12 cellular contexts compared by ENCODE assay signal in genomic region chr3:64216706-64217105, GRCh38. TPM values are rescaled to one million over a fixed set of nuclear protein-coding genes. Genes with fewer than 3 reads are reported as not detected.
DNase-seq lines count a peak whose midpoint lies in the region; ATAC-seq, FAIRE-seq and TF ChIP-seq lines count a peak whose summit lies in the region.
"Had no signal": no experiment of that assay in that cellular context is flagged by ENCODE, and none has a peak within 500 bp of the region (broad histone marks: within the 10 kb centered on the region; RNA-seq: fewer than 3 reads in every experiment).

No MANE protein-coding gene starts in this region.

- H3K4me1 Mint-ChIP-seq in endodermal cell = peaks cover 53% of the 10 kb centered on the region

- H3K27ac Mint-ChIP-seq in endodermal cell = no peak overlapping the region
- H3K27ac Mint-ChIP-seq: activated T-cell treated with anti-CD3 and anti-CD28 coated beads, Interleukin-2, amount 50 U/mL, for 72 hours had no signal

- H2AFZ ChIP-seq in mesenchymal stem cell (ENCODE audit: low read depth, low read length) = no peak overlapping the region

- DNase-seq in heart right ventricle = no peak
- no peak for DNase-seq in Right ventricle myocardium inferior (ENCODE audit: missing footprints)
- DNase-seq in endodermal cell = no peak
- DNase-seq in mesenchymal stem cell = peak; percentile 45
- peak; percentile 20 for DNase-seq in urothelium cell line (ENCODE audit: low spot score)
- DNase-seq in RCC 7860 (ENCODE audit: low spot score) = no peak
- DNase-seq: activated T-cell treated with anti-CD3 and anti-CD28 coated beads, Interleukin-2, amount 50 U/mL, for 72 hours; NCI-H526 had no signal

- H3K36me3 Mint-ChIP-seq in endodermal cell (ENCODE audit: low read depth) = no peaks in the 10 kb centered on the region

- H3K4me1 ChIP-seq in heart right ventricle = peaks cover 10 to 90% (median 65%) of the 10 kb centered on the region in 9 donors
- peaks cover 14% of the 10 kb centered on the region for H3K4me1 ChIP-seq in endodermal cell (ENCODE audit: control insufficient read depth, insufficient read depth, low read length)
- H3K4me1 ChIP-seq in mesenchymal stem cell (ENCODE audit: control insufficient read depth, insufficient read depth, low read depth, low read length) = peaks cover 23% of the 10 kb centered on the region

- H3K4me2 ChIP-seq in mesenchymal stem cell (ENCODE audit: low read length, poor library complexity, severe bottlenecking) = no peak overlapping the region
- H3K4me2 ChIP-seq: KMS-11 had no signal

- peaks cover 20% of the 10 kb centered on the region for H3K27me3 Mint-ChIP-seq in endodermal cell (ENCODE audit: insufficient read depth)

- H3K9me3 Mint-ChIP-seq in endodermal cell = no peaks in the 10 kb centered on the region
- H3K9me3 Mint-ChIP-seq: activated T-cell treated with anti-CD3 and anti-CD28 coated beads, Interleukin-2, amount 50 U/mL, for 72 hours had no signal

- H3K27me3 ChIP-seq in heart right ventricle (no peaks in the 10 kb centered on the region), endodermal cell (ENCODE audit: control insufficient read depth, insufficient read depth, low read length, poor library complexity, severe bottlenecking) (no peaks in the 10 kb centered on the region), mesenchymal stem cell (ENCODE audit: control insufficient read depth in 1 of 2, insufficient read depth in 1 of 2, low read length in 2 of 2) (no peaks in the 10 kb centered on the region)

- peak overlapping the region in 1 of 2 experiments; percentile 94 for H3K14ac ChIP-seq in mesenchymal stem cell (ENCODE audit: low read length in 2 of 2)

- H3K4me3 Mint-ChIP-seq in endodermal cell = no peak overlapping the region
- H3K4me3 Mint-ChIP-seq: activated T-cell treated with anti-CD3 and anti-CD28 coated beads, Interleukin-2, amount 50 U/mL, for 72 hours had no signal

- 39 to 47% methylated on average over 6 of the region's 6 CpGs for WGBS in heart right ventricle, 2 donors
- 30 to 45% methylated on average over 3 to 6 of the region's 6 CpGs for WGBS in endodermal cell (ENCODE audit: insufficient coverage in 1 of 2, insufficient read length in 1 of 2), 2 experiments
- WGBS in mesenchymal stem cell = 18% methylated on average over 5 of the region's 6 CpGs

- H4K8ac ChIP-seq in mesenchymal stem cell (ENCODE audit: low read length) = peak overlapping the region; percentile 8

- TF ChIP-seq CTCF in heart right ventricle (IDR thresholded peaks at IDR 0.05) (no peak), endodermal cell (conservative IDR thresholded peaks at IDR 0.05) (no peak)

- no peak overlapping the region for H4K91ac ChIP-seq in mesenchymal stem cell (ENCODE audit: low read length)

- intact Hi-C loops in heart right ventricle (cut with DNase I) = loop anchor here in 1 of 10 donors (5.0 kb wide), 1 partner anchor 44 kb away; no protein-coding TSS in a partner anchor
- intact Hi-C loops in Right ventricle myocardium inferior (cut with DNase I) = no loop called here

- H2AK5ac ChIP-seq in mesenchymal stem cell (ENCODE audit: low read length, severe bottlenecking) = peak overlapping the region; percentile 62

- no peak overlapping the region for H3K23ac ChIP-seq in mesenchymal stem cell (ENCODE audit: low read length in 2 of 2)

- peak overlapping the region in 6 of 10 donors; percentile 3 to 77 (median 36) for H3K27ac ChIP-seq in heart right ventricle
- peak overlapping the region; percentile 12 for H3K27ac ChIP-seq in endodermal cell (ENCODE audit: low read depth, low read length)
- peak overlapping the region; percentile 20 for H3K27ac ChIP-seq in mesenchymal stem cell (ENCODE audit: low read length, poor library complexity, severe bottlenecking)
- H3K27ac ChIP-seq: KMS-11 had no signal

- H3K36me3 ChIP-seq in heart right ventricle (no peaks in the 10 kb centered on the region), endodermal cell (ENCODE audit: control insufficient read depth, insufficient read depth, low read length) (no peaks in the 10 kb centered on the region), mesenchymal stem cell (ENCODE audit: control insufficient read depth in 1 of 2, insufficient read depth in 2 of 2, low read depth in 1 of 2, low read length in 2 of 2) (peaks cover 0 to 9% of the 10 kb centered on the region in 2 experiments)

- no peak overlapping the region for H3K9ac ChIP-seq in endodermal cell (ENCODE audit: extremely low read depth, low read length, poor library complexity, severe bottlenecking)
- peak overlapping the region; percentile 70 for H3K9ac ChIP-seq in mesenchymal stem cell (ENCODE audit: low read length)
- H3K9ac ChIP-seq: KMS-11 had no signal

- FAIRE-seq in urothelium cell line (lab: Jason Lieb, UNC) = no peak
- no peak for FAIRE-seq in RCC 7860 (lab: Jason Lieb, UNC)

- peak overlapping the region in 1 of 2 experiments; percentile 83 for H2BK12ac ChIP-seq in mesenchymal stem cell (ENCODE audit: low read length in 2 of 2)

- H2BK5ac ChIP-seq in mesenchymal stem cell (ENCODE audit: low read depth, low read length, poor library complexity, severe bottlenecking) = no peak overlapping the region

- H3K18ac ChIP-seq in mesenchymal stem cell (ENCODE audit: low read depth in 1 of 2, low read length in 2 of 2) = peak overlapping the region; percentile 3 to 77

- H3K9me3 ChIP-seq in heart right ventricle = no peaks in the 10 kb centered on the region
- H3K9me3 ChIP-seq in endodermal cell (ENCODE audit: control insufficient read depth, low read length) = no peaks in the 10 kb centered on the region
- no peaks in the 10 kb centered on the region for H3K9me3 ChIP-seq in mesenchymal stem cell (ENCODE audit: control insufficient read depth, low read length)

- H2BK15ac ChIP-seq in mesenchymal stem cell (ENCODE audit: low read depth, poor library complexity, severe bottlenecking) = peak overlapping the region; percentile 44

- peak overlapping the region; percentile 24 to 73 for H3K4ac ChIP-seq in mesenchymal stem cell (ENCODE audit: low read depth in 1 of 2, low read length in 2 of 2)

- H2BK120ac ChIP-seq in mesenchymal stem cell (ENCODE audit: low read depth, low read length) = no peak overlapping the region

- H3K4me3 ChIP-seq in heart right ventricle (no peak overlapping the region), endodermal cell (ENCODE audit: low read length) (no peak overlapping the region), mesenchymal stem cell (ENCODE audit: insufficient read depth in 1 of 2, low read depth in 1 of 2, low read length in 2 of 2) (peak overlapping the region in 1 of 2 experiments; percentile 45)

- no peak for ATAC-seq in heart right ventricle
- no peak for ATAC-seq in Right ventricle myocardium inferior
- ATAC-seq in GM19351 (IDR thresholded peaks at IDR 0.05; ENCODE audit: unreplicated experiment) = no peak
- no peak for ATAC-seq in GM21619 (IDR thresholded peaks at IDR 0.05; ENCODE audit: unreplicated experiment)
- ATAC-seq: activated T-cell treated with anti-CD3 and anti-CD28 coated beads, Interleukin-2, amount 50 U/mL, for 72 hours; left lobe of liver had no signal

- H3K79me1 ChIP-seq in mesenchymal stem cell (replicated peaks; ENCODE audit: low read length, poor library complexity, severe bottlenecking) = no peaks in the 10 kb centered on the region

RNA-seq across cellular contexts. Expression of gene PRICKLE2, which starts 8.6 kb away (rescaled TPM):
- total RNA-seq in heart right ventricle = 10 to 100 TPM in 4 of 10 donors, 1 to 10 TPM in 6; 6.4 to 12.2 (median 8.4) TPM
- 1 to 10 TPM; 1.8 to 1.9 TPM for polyA plus RNA-seq in heart right ventricle
- total RNA-seq in Right ventricle myocardium inferior = 7.7 TPM
- 10 to 100 TPM in 1 of 2 donors, 1 to 10 TPM in 1; 8.5 to 10.4 TPM for total RNA-seq in endodermal cell
- 7.4 TPM for polyA plus RNA-seq in endodermal cell (2013, experiment 1 of 2)
- 7.5 TPM for polyA plus RNA-seq in endodermal cell (2013, experiment 2 of 2)
- 17.0 TPM for polyA plus RNA-seq in mesenchymal stem cell (2013, experiment 1 of 2)
- 16.9 TPM for polyA plus RNA-seq in mesenchymal stem cell (2013, experiment 2 of 2)

Comparison
In these comparisons a context has a peak if more than half of its experiments do, and no peak if none do; other contexts are left out.
1. DNase-seq: peak in mesenchymal stem cell (single experiment) and urothelium cell line (single experiment); none in heart right ventricle (0 of 2), Right ventricle myocardium inferior (single experiment), endodermal cell (single experiment) and RCC 7860 (single experiment).
2. Peak in every context shown above with its lines, with median percentiles within 50 percentile points of each other: H3K27ac ChIP-seq.